In genomic region chr15:43527016-43527801, GRCh38 we compare ENCODE assay signal across 27 cellular contexts.
"Had no signal": no experiment of that assay in that cellular context is flagged by ENCODE, and none has a peak within 500 bp of the region (broad histone marks: within the 10 kb centered on the region; RNA-seq: fewer than 3 reads in every experiment).

No MANE protein-coding gene starts in this region.

- H3K27ac ChIP-seq: brain microvascular endothelial cell, cardiac muscle cell, SJCRH30 had no signal

- H3K27me3 ChIP-seq: brain microvascular endothelial cell, cardiac muscle cell, SJCRH30 had no signal

- H3K9me3 ChIP-seq: SJCRH30, SK-N-SH had no signal

- H3K4me1 ChIP-seq: SJCRH30 had no signal

- ATAC-seq: activated CD4-positive, CD25-positive, alpha-beta regulatory T cell treated with anti-CD3 and anti-CD28 coated beads, Interleukin-2, amount 50 U/mL, for 24 hours; activated CD8-positive, alpha-beta T cell treated with anti-CD3 and anti-CD28 coated beads for 36 hours; activated T-cell treated with anti-CD3 and anti-CD28 coated beads, Interleukin-2, amount 50 U/mL, for 72 hours; Panc1 had no signal

- H3K4me3 ChIP-seq: cardiac muscle cell, SJCRH30 had no signal

- DNase-seq: activated CD4-positive, alpha-beta T cell treated with anti-CD3 and anti-CD28 coated beads for 4 hours; activated CD8-positive, alpha-beta memory T cell treated with anti-CD3 and anti-CD28 coated beads, Interleukin-2, amount 50 U/mL, for 4 hours; activated CD8-positive, alpha-beta T cell treated with anti-CD3 and anti-CD28 coated beads for 36 hours; activated gamma-delta T cell treated with Interleukin-2 at 50 U/mL for 16 hours; activated naive CD4-positive, alpha-beta T cell treated with anti-CD3 and anti-CD28 coated beads, Interleukin-2, amount 10 ng/mL, durations not matched to agents 7 days and 5 days; activated naive CD8-positive, alpha-beta T cell treated with anti-CD3 and anti-CD28 coated beads for 36 hours; activated T-cell treated with anti-CD3 and anti-CD28 coated beads, Interleukin-2, amount 50 U/mL, for 72 hours; brain microvascular endothelial cell; KG1; NCI-H1092; NCI-H1417 treated with DMSO at 0.1 percent for 48 hours; NCI-H1694; NCI-H2029; NCI-H2107; NCI-H2171 treated with DMSO at 0.1 percent for 48 hours; NCI-H226; NCI-H510A; NCI-H526 treated with DMSO at 0.1 percent for 48 hours; NCI-H82; Right ventricle myocardium superior; RPMI8226; SJCRH30; SK-N-SH; T-helper 1 cell had no signal
